In the genomic region with DNA sequence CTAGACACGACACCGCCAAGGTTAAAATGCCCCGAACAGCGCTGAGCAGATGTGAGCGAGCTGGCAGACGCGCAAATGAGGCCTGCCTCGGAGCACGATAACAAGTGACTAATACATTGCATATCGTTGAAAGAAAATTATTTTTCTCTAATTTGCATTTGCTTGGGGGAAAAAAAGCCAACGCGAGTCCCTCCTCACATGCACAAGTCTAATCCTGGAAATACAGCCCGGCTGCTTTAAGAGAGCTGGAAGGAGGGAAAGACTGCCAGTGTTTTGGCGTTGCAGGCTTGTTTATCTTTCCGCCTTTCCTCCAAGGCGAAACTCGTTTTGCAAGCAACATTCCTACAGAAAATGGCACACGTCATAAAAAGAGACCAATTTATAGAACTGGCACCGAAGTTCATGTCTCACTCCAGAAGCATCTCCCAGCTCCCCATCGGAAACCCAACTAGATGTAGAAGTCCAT, we compare ENCODE assay signal across 10 cellular contexts. TPM values are rescaled to one million over a fixed set of nuclear protein-coding genes. Genes with fewer than 3 reads are reported as not detected.
DNase-seq lines count a peak whose midpoint lies in the region; ATAC-seq and TF ChIP-seq lines count a peak whose summit lies in the region.
"Had no signal": no experiment of that assay in that cellular context is flagged by ENCODE, and none has a peak within 500 bp of the region (broad histone marks: within the 10 kb centered on the region; RNA-seq: fewer than 3 reads in every experiment).

No MANE protein-coding gene starts in this region.

- ATAC-seq in CD4-positive, alpha-beta T cell (ENCODE audit: poor library complexity) = no peak
- ATAC-seq in IMR-90 (ENCODE audit: low read depth) = peak; percentile 45
- no peak for ATAC-seq in HG02973 (IDR thresholded peaks at IDR 0.05; ENCODE audit: unreplicated experiment)
- ATAC-seq in GM21576 (IDR thresholded peaks at IDR 0.05; ENCODE audit: unreplicated experiment) = no peak

- dilution Hi-C loops in IMR-90 (cut with HindIII; ENCODE audit: low sequenced_read_pairs, unreplicated experiment) = no loop called here

- H3K4me3 Mint-ChIP-seq in CD4-positive, alpha-beta T cell = peak overlapping the region; percentile 75
- peak overlapping the region; percentile 63 for H3K4me3 Mint-ChIP-seq in neural progenitor cell

- no peak overlapping the region for H2BK20ac ChIP-seq in IMR-90 (ENCODE audit: low read depth, low read length)

- peak overlapping the region; percentile 67; the same call in 1 of the 2 replicates for H3K4ac ChIP-seq in IMR-90 (ENCODE audit: low read depth, low read length)

- H2BK120ac ChIP-seq in IMR-90 (ENCODE audit: low read depth, low read length) = no peak overlapping the region

- H3K18ac ChIP-seq in IMR-90 (ENCODE audit: low read depth, low read length) = no peak overlapping the region

- no peak for TF ChIP-seq RAD21 in IMR-90 (IDR thresholded peaks at IDR 0.05; ENCODE audit: low read length)

- no peak overlapping the region for H2AK5ac ChIP-seq in IMR-90 (ENCODE audit: low read depth, low read length)

- H3K9me3 ChIP-seq in CD4-positive, alpha-beta T cell (ENCODE audit: control insufficient read depth, low read length) = no peaks in the 10 kb centered on the region
- H3K9me3 ChIP-seq in IMR-90 (ENCODE audit: control insufficient read depth, insufficient read depth, low read length) (no peaks in the 10 kb centered on the region), neural progenitor cell (ENCODE audit: low read depth) (no peaks in the 10 kb centered on the region)

- H3K79me1 ChIP-seq in IMR-90 (ENCODE audit: low read depth in 1 of 2, low read length in 2 of 2) = peaks cover 13 to 44% of the 10 kb centered on the region in 2 experiments; a peak in 2 of 4 replicates

- intact Hi-C loops in CD4-positive, alpha-beta T cell (cut with DNase I, micrococcal nuclease) = loop anchor here (5.0 to 10.0 kb wide), 2 partner anchors 73 to 80 kb away; no protein-coding TSS in a partner anchor
- intact Hi-C loops in IMR-90 (cut with micrococcal nuclease) = loop anchor here (5.0 kb wide), 4 partner anchors 73 to 1283 kb away; partner anchors contain the start of gene MID1IP1

- no peaks in the 10 kb centered on the region for H3K9me3 Mint-ChIP-seq in CD4-positive, alpha-beta T cell
- peaks cover 24% of the 10 kb centered on the region for H3K9me3 Mint-ChIP-seq in neural progenitor cell
- H3K9me3 Mint-ChIP-seq: memory B cell had no signal

- no peak overlapping the region for H3K14ac ChIP-seq in IMR-90 (replicated peaks; ENCODE audit: low read depth, low read length)

- no peak overlapping the region for H4K8ac ChIP-seq in IMR-90 (ENCODE audit: low read depth in 2 of 2, low read length in 2 of 2)

- peaks cover 4% of the 10 kb centered on the region for H3K36me3 Mint-ChIP-seq in CD4-positive, alpha-beta T cell (ENCODE audit: low read depth)
- peaks cover 2% of the 10 kb centered on the region for H3K36me3 Mint-ChIP-seq in neural progenitor cell
- H3K36me3 Mint-ChIP-seq: memory B cell had no signal

- in situ Hi-C loops in IMR-90 (cut with MboI; ENCODE audit: low sequenced_read_pairs) = loop anchor here (10.0 kb wide), 2 partner anchors 270 to 350 kb away; no protein-coding TSS in a partner anchor

- peaks cover 73% of the 10 kb centered on the region for H3K4me1 Mint-ChIP-seq in CD4-positive, alpha-beta T cell (ENCODE audit: low read depth)
- peaks cover 73% of the 10 kb centered on the region for H3K4me1 Mint-ChIP-seq in neural progenitor cell

- H2AFZ ChIP-seq in IMR-90 (replicated peaks; ENCODE audit: low read length, poor library complexity) = no peak overlapping the region
- H2AFZ ChIP-seq in neural progenitor cell (replicated peaks) = no peak overlapping the region

- H3K27me3 Mint-ChIP-seq in CD4-positive, alpha-beta T cell = no peaks in the 10 kb centered on the region
- H3K27me3 Mint-ChIP-seq in neural progenitor cell (ENCODE audit: insufficient read depth, low read depth) = peaks cover 7% of the 10 kb centered on the region
- H3K27me3 Mint-ChIP-seq: memory B cell had no signal

- H3K4me2 ChIP-seq in IMR-90 (ENCODE audit: low read depth, low read length) = peak overlapping the region; percentile 3; the same call in 1 of the 2 replicates
- peak overlapping the region; percentile 95 for H3K4me2 ChIP-seq in neural progenitor cell

- H2BK5ac ChIP-seq in IMR-90 (ENCODE audit: low read depth, low read length, poor library complexity, severe bottlenecking) = peak overlapping the region; percentile 48

- H4K91ac ChIP-seq in IMR-90 (ENCODE audit: insufficient read depth, low read depth, low read length) = no peak overlapping the region

- DNase-seq in CD4-positive, alpha-beta T cell = no peak
- peak; percentile 86 for DNase-seq in IMR-90
- DNase-seq in coronary artery (ENCODE audit: low spot score) = no peak
- no peak for DNase-seq in neural progenitor cell (ENCODE audit: low spot score)
- DNase-seq in NK-92 (lab: John Stamatoyannopoulos, UW; ENCODE audit: unreplicated experiment) = no peak
- DNase-seq in activated CD4-positive, alpha-beta T cell treated with anti-CD3 and anti-CD28 coated beads for 4 hours = no peak
- DNase-seq: NCI-H774 had no signal

- no TSS peak for BruUV-seq in IMR-90 (replicated peaks; lab: Mats Ljungman, UMichigan)

- H3K27ac ChIP-seq in CD4-positive, alpha-beta T cell (ENCODE audit: low read depth, low read length) = no peak overlapping the region
- H3K27ac ChIP-seq in IMR-90 (ENCODE audit: insufficient read depth, low read length) = peak overlapping the region; percentile 56; the same call in 1 of the 2 replicates
- peak overlapping the region in 1 of 2 donors; percentile 78 for H3K27ac ChIP-seq in coronary artery
- H3K27ac ChIP-seq in neural progenitor cell = no peak overlapping the region

- H3K9me1 ChIP-seq in IMR-90 (ENCODE audit: insufficient read depth, low read length) = 0 out of 2 replicates have a peak, but pooled peaks cover 9% of the 10 kb centered on the region

- no peak for TF ChIP-seq CTCF in CD4-positive, alpha-beta T cell (IDR thresholded peaks at IDR 0.05)
- no peak for TF ChIP-seq CTCF in IMR-90 (conservative IDR thresholded peaks at IDR 0.05; ENCODE audit: low read depth, low read length)
- TF ChIP-seq CTCF in coronary artery (IDR thresholded peaks at IDR 0.05) = no peak
- TF ChIP-seq CTCF in neural progenitor cell (IDR thresholded peaks at IDR 0.05) = no peak

- H3K27me3 ChIP-seq in CD4-positive, alpha-beta T cell (ENCODE audit: control insufficient read depth, insufficient read depth, low read length) = no peaks in the 10 kb centered on the region
- H3K27me3 ChIP-seq in IMR-90 (ENCODE audit: control insufficient read depth, insufficient read depth, low read length) (no peaks in the 10 kb centered on the region), neural progenitor cell (peaks cover 76% of the 10 kb centered on the region)

- no peak for TF ChIP-seq POLR2A in IMR-90 (IDR thresholded peaks at IDR 0.05; ENCODE audit: low read depth, low read length)

- H3K56ac ChIP-seq in IMR-90 (ENCODE audit: extremely low read depth, insufficient read depth, low read length) = no peak overlapping the region

- no peak overlapping the region for H3K23ac ChIP-seq in IMR-90 (ENCODE audit: low read depth, low read length)

- no peak overlapping the region for H2BK15ac ChIP-seq in IMR-90 (ENCODE audit: low read depth, low read length)

- POLR2A ChIA-PET in CD4-positive, alpha-beta T cell (lab: Charles Lee) = interaction anchor here (4.8 kb wide), 1 partner anchor 13 kb away, joined by 25 read pairs; the partner anchor contains the start of gene BCOR
- POLR2A ChIA-PET in IMR-90 (lab: Charles Lee; ENCODE audit: unreplicated experiment) = no interaction called here

- peaks cover 26% of the 10 kb centered on the region for H3K4me1 ChIP-seq in IMR-90 (ENCODE audit: control insufficient read depth, insufficient read depth, low read length)
- peaks cover 85% of the 10 kb centered on the region for H3K4me1 ChIP-seq in neural progenitor cell

- H3K27ac Mint-ChIP-seq in CD4-positive, alpha-beta T cell = peak overlapping the region; percentile 36
- no peak overlapping the region for H3K27ac Mint-ChIP-seq in neural progenitor cell
- H3K27ac Mint-ChIP-seq: memory B cell had no signal

- H3K4me3 ChIP-seq in IMR-90 (ENCODE audit: insufficient read depth, low read depth, low read length) = no peak overlapping the region
- H3K4me3 ChIP-seq in coronary artery = peak overlapping the region; percentile 67
- no peak overlapping the region for H3K4me3 ChIP-seq in neural progenitor cell

- H2AK9ac ChIP-seq in IMR-90 (replicated peaks; ENCODE audit: low read depth, low read length, poor library complexity) = no peak overlapping the region

- H4K5ac ChIP-seq in IMR-90 (ENCODE audit: low read depth, low read length) = no peak overlapping the region

- H3K36me3 ChIP-seq in IMR-90 (ENCODE audit: control insufficient read depth, insufficient read depth, low read length) (no peaks in the 10 kb centered on the region), neural progenitor cell (no peaks in the 10 kb centered on the region)

- peaks cover 100% of the 10 kb centered on the region for H3K79me2 ChIP-seq in neural progenitor cell (ENCODE audit: low read depth)

- H4K20me1 ChIP-seq in IMR-90 (ENCODE audit: insufficient read depth, low read length) (peaks cover 48% of the 10 kb centered on the region), neural progenitor cell (ENCODE audit: low read depth) (peaks cover 98% of the 10 kb centered on the region)

- peaks cover 29% of the 10 kb centered on the region for H3F3A ChIP-seq in neural progenitor cell (ENCODE audit: low read depth)

- CTCF ChIA-PET in CD4-positive, alpha-beta T cell (lab: Charles Lee) = interaction anchor here (1.3 kb wide), 1 partner anchor 9 kb away, joined by 3 read pairs; no protein-coding TSS in a partner anchor
- CTCF ChIA-PET in IMR-90 (lab: Yijun Ruan, JAX) = interaction anchor here (1.0 kb wide), 1 partner anchor 270 kb away, joined by 5 read pairs; no protein-coding TSS in a partner anchor

- H3K9ac ChIP-seq in IMR-90 (ENCODE audit: low read depth, low read length) (no peak overlapping the region), neural progenitor cell (no peak overlapping the region)

- WGBS in IMR-90 (ENCODE audit: extremely low coverage in 2 of 2, insufficient read length in 1 of 2), 2 experiments = no CpG with 5 or more reads among the region's 20 CpGs

TF ChIP-seq in IMR-90, 13 proteins besides CTCF, POLR2A, EP300 and RAD21:
- peak; percentile 75 for TF ChIP-seq CEBPB (IDR thresholded peaks at IDR 0.05; ENCODE audit: low read depth, low read length)
- TF ChIP-seq NFE2L2 (IDR thresholded peaks at IDR 0.05; ENCODE audit: low read depth, low read length) = no peak

RNA-seq across cellular contexts. Expression of gene BCOR, which starts 12.6 kb away (rescaled TPM):
- 10 to 100 TPM; 26.1 to 26.3 TPM for total RNA-seq in CD4-positive, alpha-beta T cell
- 7.5 and 8.9 TPM in 2 replicates for total RNA-seq in IMR-90 (2012; rRNA removed)
- 7.9 and 9.0 TPM in 2 replicates for polyA plus RNA-seq in IMR-90 (2012; rRNA removed)
- polyA plus RNA-seq in IMR-90 (2012; cell fraction: cytosol; rRNA removed) = 5.3 and 6.2 TPM in 2 replicates
- polyA plus RNA-seq in IMR-90 (2012; cell fraction: nucleus; rRNA removed; ENCODE audit: low replicate concordance) = 7.8 and 17.4 TPM in 2 replicates
- total RNA-seq in neural progenitor cell (ENCODE audit: low replicate concordance) = 29.5 and 32.4 TPM in 2 replicates
